9 cellular contexts compared by ENCODE assay signal in genomic region chrX:115362334-115363095, GRCh38.
DNase-seq lines count a peak whose midpoint lies in the region; TF ChIP-seq lines count a peak whose summit lies in the region.
"Had no signal": no experiment of that assay in that cellular context is flagged by ENCODE, and none has a peak within 500 bp of the region (broad histone marks: within the 10 kb centered on the region; RNA-seq: fewer than 3 reads in every experiment).

No MANE protein-coding gene starts in this region.

- TF ChIP-seq CTCF in chondrocyte (IDR thresholded peaks at IDR 0.05), result peak; percentile 61
- peak; percentile 28 for TF ChIP-seq CTCF in osteocyte (IDR thresholded peaks at IDR 0.05)

- H3K27ac Mint-ChIP-seq in chondrocyte (ENCODE audit: unreplicated experiment) (no peak overlapping the region), osteocyte (ENCODE audit: unreplicated experiment) (no peak overlapping the region)
- H3K27ac Mint-ChIP-seq in activated CD4-positive, alpha-beta memory T cell treated with anti-CD3 and anti-CD28 coated beads for 36 hours, result no peak overlapping the region

- DNase-seq in NCI-H2081 (lab: John Stamatoyannopoulos, UW) (peak; percentile 23 to 73), NCI-H2081 treated with DMSO at 0.1 percent for 48 hours (lab: John Stamatoyannopoulos, UW) (no peak), NAMALWA (ENCODE audit: low spot score) (peak; percentile 6), chondrocyte (ENCODE audit: low spot score) (no peak), osteocyte (ENCODE audit: extremely low spot score, unreplicated experiment) (no peak), AML-193 (lab: John Stamatoyannopoulos, UW) (no peak), 8988T (no peak)
- DNase-seq in activated CD4-positive, alpha-beta memory T cell treated with anti-CD3 and anti-CD28 coated beads for 36 hours, result no peak

- CTCF ChIA-PET in activated CD4-positive, alpha-beta memory T cell treated with anti-CD3 and anti-CD28 coated beads for 36 hours (lab: Charles Lee), result no interaction called here

- H3K4me1 Mint-ChIP-seq in chondrocyte (ENCODE audit: low read depth) (peaks cover 87% of the 10 kb centered on the region), osteocyte (ENCODE audit: unreplicated experiment) (peaks cover 45% of the 10 kb centered on the region)
- no peaks in the 10 kb centered on the region for H3K4me1 Mint-ChIP-seq in activated CD4-positive, alpha-beta memory T cell treated with anti-CD3 and anti-CD28 coated beads for 36 hours (ENCODE audit: low read depth)
- H3K4me1 Mint-ChIP-seq: central memory CD8-positive, alpha-beta T cell had no signal

- H3K9me3 Mint-ChIP-seq in chondrocyte (ENCODE audit: low read depth) (peaks cover 6% of the 10 kb centered on the region), osteocyte (ENCODE audit: unreplicated experiment) (peaks cover 4% of the 10 kb centered on the region)
- H3K9me3 Mint-ChIP-seq in activated CD4-positive, alpha-beta memory T cell treated with anti-CD3 and anti-CD28 coated beads for 36 hours, result peaks cover 3% of the 10 kb centered on the region

- POLR2A ChIA-PET in activated CD4-positive, alpha-beta memory T cell treated with anti-CD3 and anti-CD28 coated beads for 36 hours (lab: Charles Lee), result no interaction called here

- no peaks in the 10 kb centered on the region for H3K36me3 Mint-ChIP-seq in chondrocyte (ENCODE audit: low read depth)
- no peaks in the 10 kb centered on the region for H3K36me3 Mint-ChIP-seq in osteocyte (ENCODE audit: unreplicated experiment)
- no peaks in the 10 kb centered on the region for H3K36me3 Mint-ChIP-seq in activated CD4-positive, alpha-beta memory T cell treated with anti-CD3 and anti-CD28 coated beads for 36 hours

- intact Hi-C loops in activated CD4-positive, alpha-beta memory T cell treated with anti-CD3 and anti-CD28 coated beads for 36 hours (cut with micrococcal nuclease), result no loop called here

- H3K27me3 Mint-ChIP-seq in chondrocyte (ENCODE audit: low read depth), result no peaks in the 10 kb centered on the region
- no peaks in the 10 kb centered on the region for H3K27me3 Mint-ChIP-seq in osteocyte (ENCODE audit: unreplicated experiment)
- no peaks in the 10 kb centered on the region for H3K27me3 Mint-ChIP-seq in activated CD4-positive, alpha-beta memory T cell treated with anti-CD3 and anti-CD28 coated beads for 36 hours
- H3K27me3 Mint-ChIP-seq: central memory CD8-positive, alpha-beta T cell had no signal

- H3K4me3 Mint-ChIP-seq in chondrocyte (ENCODE audit: unreplicated experiment) (no peak overlapping the region), osteocyte (ENCODE audit: unreplicated experiment) (no peak overlapping the region)
- H3K4me3 Mint-ChIP-seq in activated CD4-positive, alpha-beta memory T cell treated with anti-CD3 and anti-CD28 coated beads for 36 hours, result no peak overlapping the region
- H3K4me3 Mint-ChIP-seq: central memory CD8-positive, alpha-beta T cell had no signal

Comparison
In these comparisons a context has a peak if more than half of its experiments do, and no peak if none do; other contexts are left out.
1. DNase-seq: peak in NCI-H2081 (2 of 2) and NAMALWA (single experiment); none in NCI-H2081 treated with DMSO at 0.1 percent for 48 hours (single experiment), chondrocyte (single experiment), osteocyte (single experiment), activated CD4-positive, alpha-beta memory T cell treated with anti-CD3 and anti-CD28 coated beads for 36 hours (single experiment), AML-193 (0 of 2) and 8988T (single experiment).